Comparison of ENCODE assay signal across 10 cellular contexts in the genomic region with DNA sequence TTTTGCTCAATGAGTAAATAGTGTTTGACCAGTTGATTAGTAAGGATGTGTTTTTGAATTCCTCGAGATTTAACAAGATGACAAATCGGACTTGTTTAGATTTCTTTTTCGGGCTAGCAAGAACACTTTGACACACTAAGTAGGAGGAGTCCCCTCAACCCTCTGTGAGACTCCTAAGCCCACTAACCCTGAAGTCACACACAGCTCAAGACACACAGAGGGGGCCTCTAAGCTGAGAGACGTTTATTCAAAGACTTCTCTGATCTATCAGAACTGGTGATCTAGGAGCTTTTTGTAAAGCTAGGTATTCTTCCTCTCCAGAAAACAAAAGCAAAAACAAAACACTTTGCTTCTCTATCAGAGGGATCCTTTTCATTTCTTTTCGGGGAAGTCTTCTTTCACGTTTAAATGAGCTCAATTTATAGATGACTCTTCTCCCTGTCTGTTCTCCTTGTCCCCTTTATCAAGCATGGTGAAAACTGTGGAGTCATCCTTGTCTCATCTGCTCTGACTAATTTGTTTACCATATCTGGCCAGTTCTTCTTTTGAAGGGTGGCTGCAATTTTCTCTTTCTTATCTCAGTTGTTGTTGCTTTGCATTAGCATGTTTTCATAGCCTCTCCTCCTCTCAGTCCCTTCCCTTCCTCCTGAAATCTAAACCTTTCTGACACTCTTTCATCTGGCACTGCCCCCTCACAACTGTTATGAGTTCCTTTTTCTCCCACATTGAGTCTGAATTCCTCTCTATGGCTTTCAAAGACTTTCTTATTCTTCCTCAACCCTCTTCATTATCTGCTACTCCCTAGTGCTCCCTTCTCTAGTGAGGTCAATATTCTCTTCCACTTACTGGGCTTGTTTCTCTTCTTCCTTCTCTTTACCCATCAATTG.
DNase-seq lines count a peak whose midpoint lies in the region; ATAC-seq, FAIRE-seq and TF ChIP-seq lines count a peak whose summit lies in the region.
"Had no signal": no experiment of that assay in that cellular context is flagged by ENCODE, and none has a peak within 500 bp of the region (broad histone marks: within the 10 kb centered on the region; RNA-seq: fewer than 3 reads in every experiment).

No MANE protein-coding gene starts in this region.

- peaks cover 10% of the 10 kb centered on the region for H3K4me1 Mint-ChIP-seq in neural crest cell

- CTCF ChIA-PET in GM12878 (lab: Yijun Ruan, JAX) (no interaction called here), OCI-LY7 (lab: Charles Lee; ENCODE audit: unreplicated experiment) (no interaction called here)

- H3K36me3 Mint-ChIP-seq in neural crest cell (ENCODE audit: low read depth) = no peaks in the 10 kb centered on the region

- 7% methylated on average over 6 of the region's 6 CpGs for WGBS in GM12878 (ENCODE audit: insufficient coverage, insufficient replicate concordance, low lambda C conversion rate, missing lambda C conversion rate)

- TF ChIP-seq EP300 in GM12878 (IDR thresholded peaks at IDR 0.05; ENCODE audit: borderline replicate concordance in 1 of 2, control insufficient read depth in 1 of 2, low read depth in 2 of 2, low read length in 2 of 2) = no peak

- H3K9me3 Mint-ChIP-seq in neural crest cell = no peaks in the 10 kb centered on the region

- no peaks in the 10 kb centered on the region for H4K20me1 ChIP-seq in GM12878 (ENCODE audit: control insufficient read depth, insufficient read depth)
- H4K20me1 ChIP-seq in OCI-LY7 (ENCODE audit: insufficient read depth, low read length) = no peaks in the 10 kb centered on the region

- peaks cover 2% of the 10 kb centered on the region for H3K27me3 Mint-ChIP-seq in neural crest cell (ENCODE audit: low read depth)

- ATAC-seq in GM12878 = peak; percentile 55

- H3K9me2 ChIP-seq in OCI-LY7 (ENCODE audit: insufficient read depth, low read length) = no peaks in the 10 kb centered on the region

- TF ChIP-seq POLR2A in GM12892 (IDR thresholded peaks at IDR 0.05; ENCODE audit: low read depth, low read length) = peak; percentile 54; the same call in 1 of the 2 replicates
- no peak for TF ChIP-seq POLR2A in GM12878 (IDR thresholded peaks at IDR 0.05; ENCODE audit: low read depth, low read length)

- H3K4me1 ChIP-seq in GM12878 (ENCODE audit: control insufficient read depth, insufficient read depth, low read length) = peaks cover 16% of the 10 kb centered on the region; the same call in 1 of the 2 replicates
- no peaks in the 10 kb centered on the region for H3K4me1 ChIP-seq in OCI-LY7 (ENCODE audit: insufficient read depth, low read length, poor library complexity, severe bottlenecking)

- no peak for DNase-seq in GM12892 (ENCODE audit: insufficient read length)
- DNase-seq in KBM-7 = peak; percentile 53
- peak; percentile 15 for DNase-seq in GM12878 (ENCODE audit: low read depth, low spot score)
- no peak for DNase-seq in neural crest cell (ENCODE audit: low read depth, low spot score)
- no peak for DNase-seq in SKM-1 treated with dmso at 0.1 percent for 144 hours (lab: John Stamatoyannopoulos, UW; ENCODE audit: unreplicated experiment)
- no peak for DNase-seq in OCI-LY7 (ENCODE audit: low spot score)
- no peak for DNase-seq in ureter (ENCODE audit: low spot score)
- no peak for DNase-seq in medulla oblongata (ENCODE audit: extremely low spot score)
- DNase-seq: effector CD4-positive, alpha-beta T cell; NCI-H524 treated with DMSO at 0.1 percent for 48 hours had no signal

- H3K4me3 ChIP-seq in GM12878 = peak overlapping the region; percentile 44
- H3K4me3 ChIP-seq in OCI-LY7 (ENCODE audit: low read depth, low read length, poor library complexity, severe bottlenecking) = no peak overlapping the region

- no TSS peak for BruUV-seq in GM12878 (replicated peaks; lab: Mats Ljungman, UMichigan)
- no TSS peak for BruUV-seq in OCI-LY7 (replicated peaks; lab: Mats Ljungman, UMichigan)

- H3K9me3 ChIP-seq in GM12878 (replicated peaks; ENCODE audit: control insufficient read depth, insufficient read depth, low read length) (no peaks in the 10 kb centered on the region), OCI-LY7 (ENCODE audit: low read length) (no peaks in the 10 kb centered on the region)

- POLR2A ChIA-PET in GM12878 (lab: Charles Lee) = interaction anchor here (0.8 kb wide), 1 partner anchor 13 kb away, joined by 3 read pairs; no protein-coding TSS in a partner anchor
- POLR2A ChIA-PET in OCI-LY7 (lab: Charles Lee) = interaction anchor here (0.7 to 1.4 kb wide), 2 partner anchors 16 to 18 kb away, joined by 7 to 10 read pairs; no protein-coding TSS in a partner anchor

- RAD21 ChIA-PET in GM12878 (lab: Charles Lee; ENCODE audit: unreplicated experiment) = no interaction called here

- no peak for TF ChIP-seq RAD21 in GM12878 (IDR thresholded peaks at IDR 0.05; ENCODE audit: insufficient read depth, low read depth, low read length)

- FAIRE-seq in GM12892 (lab: Jason Lieb, UNC) (no peak), GM12878 (lab: Jason Lieb, UNC) (peak; percentile 75)

- in situ Hi-C loops in KBM-7 (cut with MboI; ENCODE audit: low pct_unique_long_range_greater_than_20kb, low sequenced_read_pairs) (no loop called here), GM12878 (cut with MboI) (no loop called here)

- no peak for TF ChIP-seq CTCF in GM12878 (IDR thresholded peaks at IDR 0.05 in 2 of 3, conservative IDR thresholded peaks at IDR 0.05 in 1 of 3; ENCODE audit: control insufficient read depth in 2 of 3, extremely low read depth in 1 of 3, insufficient read depth in 1 of 3, low read depth in 3 of 3, low read length in 3 of 3)
- no peak for TF ChIP-seq CTCF in neural crest cell (conservative IDR thresholded peaks at IDR 0.05)
- no peak for TF ChIP-seq CTCF in OCI-LY7 (conservative IDR thresholded peaks at IDR 0.05; ENCODE audit: low read length)

- intact Hi-C loops in GM12878 (cut with micrococcal nuclease; ENCODE audit: unreplicated experiment) = no loop called here
- intact Hi-C loops in OCI-LY7 (cut with micrococcal nuclease; ENCODE audit: unreplicated experiment) = no loop called here

- no peaks in the 10 kb centered on the region for H3K79me2 ChIP-seq in GM12878 (ENCODE audit: control insufficient read depth, insufficient read depth, low read length)
- H3K79me2 ChIP-seq in OCI-LY7 (ENCODE audit: insufficient read depth, low read depth, low read length) = no peaks in the 10 kb centered on the region

- peak overlapping the region; percentile 63 for H2AFZ ChIP-seq in GM12878 (ENCODE audit: control insufficient read depth, low read depth, low read length)
- no peak overlapping the region for H2AFZ ChIP-seq in OCI-LY7 (ENCODE audit: low read length)

- SMC1A ChIA-PET in GM12878 (lab: Charles Lee; ENCODE audit: uncharacterized antibody, unreplicated experiment) = interaction anchor here (0.8 to 1.1 kb wide), 2 partner anchors 10 to 298 kb away, joined by 3 read pairs; no protein-coding TSS in a partner anchor

- H3K27me3 ChIP-seq in GM12878 (replicated peaks in 1 of 2; ENCODE audit: control insufficient read depth in 2 of 2, insufficient read depth in 2 of 2, low read length in 1 of 2) = no peaks in the 10 kb centered on the region; a peak in 1 of 4 replicates

- no peak overlapping the region for H3K4me3 Mint-ChIP-seq in neural crest cell

- H3K27ac Mint-ChIP-seq in neural crest cell (ENCODE audit: unreplicated experiment) = peak overlapping the region; percentile 1

- peak overlapping the region; percentile 67 for H3K4me2 ChIP-seq in GM12878 (ENCODE audit: control insufficient read depth, insufficient read depth)
- no peak overlapping the region for H3K4me2 ChIP-seq in OCI-LY7 (ENCODE audit: low read length)

- no peak overlapping the region; the same call in 1 of the 2 replicates for H3K9ac ChIP-seq in GM12878 (ENCODE audit: control insufficient read depth, insufficient read depth, low read length)

- H3K27ac ChIP-seq in GM12878 (ENCODE audit: control insufficient read depth, insufficient read depth) = peak overlapping the region; percentile 68
- no peak overlapping the region for H3K27ac ChIP-seq in OCI-LY7 (ENCODE audit: low read depth, low read length, poor library complexity, severe bottlenecking)

- no peaks in the 10 kb centered on the region for H3K36me3 ChIP-seq in GM12878 (ENCODE audit: control insufficient read depth in 2 of 2, insufficient read depth in 2 of 2, low read length in 1 of 2)
- H3K36me3 ChIP-seq in OCI-LY7 (ENCODE audit: insufficient read depth, low read length) = no peaks in the 10 kb centered on the region

TF ChIP-seq in GM12878, 131 proteins besides CTCF, POLR2A, EP300 and RAD21 (continues in another document):
- no peak for TF ChIP-seq TAF1 (IDR thresholded peaks at IDR 0.05; ENCODE audit: borderline replicate concordance, low read depth, low read length)
- TF ChIP-seq IKZF2 (IDR thresholded peaks at IDR 0.05) = no peak
- 0 out of 4 replicates have a peak, but pooled peaks of 1 of the 2 experiments have one; percentile 29 for TF ChIP-seq CEBPB (IDR thresholded peaks at IDR 0.05; ENCODE audit: borderline replicate concordance in 1 of 2, low read depth in 2 of 2, low read length in 2 of 2)
- no peak for TF ChIP-seq BACH1 (IDR thresholded peaks at IDR 0.05; ENCODE audit: borderline replicate concordance)
- peak; percentile 53 for TF ChIP-seq JUNB (IDR thresholded peaks at IDR 0.05)
- 0 out of 2 replicates have a peak, but pooled peaks have one; percentile 17 for TF ChIP-seq GABPA (IDR thresholded peaks at IDR 0.05; ENCODE audit: low read depth)
- TF ChIP-seq, protein P1, sequence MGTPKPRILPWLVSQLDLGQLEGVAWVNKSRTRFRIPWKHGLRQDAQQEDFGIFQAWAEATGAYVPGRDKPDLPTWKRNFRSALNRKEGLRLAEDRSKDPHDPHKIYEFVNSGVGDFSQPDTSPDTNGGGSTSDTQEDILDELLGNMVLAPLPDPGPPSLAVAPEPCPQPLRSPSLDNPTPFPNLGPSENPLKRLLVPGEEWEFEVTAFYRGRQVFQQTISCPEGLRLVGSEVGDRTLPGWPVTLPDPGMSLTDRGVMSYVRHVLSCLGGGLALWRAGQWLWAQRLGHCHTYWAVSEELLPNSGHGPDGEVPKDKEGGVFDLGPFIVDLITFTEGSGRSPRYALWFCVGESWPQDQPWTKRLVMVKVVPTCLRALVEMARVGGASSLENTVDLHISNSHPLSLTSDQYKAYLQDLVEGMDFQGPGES (IDR thresholded peaks at IDR 0.05) = no peak
- peak; percentile 26; the same call in 1 of the 2 replicates for TF ChIP-seq EED (IDR thresholded peaks at IDR 0.05; ENCODE audit: low read depth)
- TF ChIP-seq TCF7 (IDR thresholded peaks at IDR 0.05; ENCODE audit: borderline replicate concordance) = peak; percentile 47; the same call in 1 of the 2 replicates
- TF ChIP-seq POLR2AphosphoS5 (IDR thresholded peaks at IDR 0.05; ENCODE audit: low read length) = peak; percentile 45; the same call in 1 of the 2 replicates
- TF ChIP-seq LARP7 (IDR thresholded peaks at IDR 0.05) = no peak
- peak; percentile 8; the same call in 1 of the 2 replicates for TF ChIP-seq RUNX3 (IDR thresholded peaks at IDR 0.05; ENCODE audit: low read length)
- TF ChIP-seq MYC (IDR thresholded peaks at IDR 0.05; ENCODE audit: insufficient read depth, insufficient read length, insufficient replicate concordance, low read length, severe bottlenecking) = no peak

Comparison
In these comparisons a context has a peak if more than half of its experiments do, and no peak if none do; other contexts are left out.
1. DNase-seq: peak in KBM-7 (single experiment) and GM12878 (single experiment); none in GM12892 (single experiment), neural crest cell (single experiment), SKM-1 treated with dmso at 0.1 percent for 144 hours (single experiment), OCI-LY7 (single experiment), ureter (single experiment) and medulla oblongata (single experiment).